ENCODE assay signal across 8 cellular contexts in genomic region chr19:41225238-41226052, GRCh38. TPM values are rescaled to one million over a fixed set of nuclear protein-coding genes. Genes with fewer than 3 reads are reported as not detected.
DNase-seq lines count a peak whose midpoint lies in the region; ATAC-seq and TF ChIP-seq lines count a peak whose summit lies in the region.

No MANE protein-coding gene starts in this region.

- H3K4me3 ChIP-seq in WI38 (ENCODE audit: low read depth, low read length) (peak overlapping the region; percentile 48), lower lobe of right lung (peak overlapping the region; percentile 59)

- peaks cover 34% of the 10 kb centered on the region for H3K4me1 Mint-ChIP-seq in dendritic cell treated with granulocyte-macrophage colony-stimulating factor and Interleukin-4, amounts not matched to agents 40 ng/mL and 50 ng/mL, for 4 days (ENCODE audit: low read depth)

- H3K4me1 ChIP-seq in lower lobe of right lung, result peaks cover 19% of the 10 kb centered on the region

- no peaks in the 10 kb centered on the region for H3K9me3 Mint-ChIP-seq in dendritic cell treated with granulocyte-macrophage colony-stimulating factor and Interleukin-4, amounts not matched to agents 40 ng/mL and 50 ng/mL, for 4 days

- peak; percentile 98 for DNase-seq in H4 (ENCODE audit: low spot score)
- DNase-seq in lower lobe of right lung, result no peak
- DNase-seq in stimulated activated CD8-positive, alpha-beta memory T cell treated with anti-CD3 and anti-CD28 coated beads, Interleukin-12 subunit alpha, Interleukin-12 subunit beta, amount 100 ng/mL, for 4 hours (ENCODE audit: low read depth), result peak; percentile 29
- no peak for DNase-seq in NCI-H146 treated with DMSO at 0.1 percent for 48 hours (lab: John Stamatoyannopoulos, UW; ENCODE audit: unreplicated experiment)
- DNase-seq in NCI-H1694 (lab: John Stamatoyannopoulos, UW), result no peak

- H3K27ac Mint-ChIP-seq in dendritic cell treated with granulocyte-macrophage colony-stimulating factor and Interleukin-4, amounts not matched to agents 40 ng/mL and 50 ng/mL, for 4 days, result peak overlapping the region; percentile 31

- peak overlapping the region; percentile 73 for H3K27ac ChIP-seq in lower lobe of right lung

- H3K27me3 ChIP-seq in lower lobe of right lung (ENCODE audit: low read depth), result peaks cover 19% of the 10 kb centered on the region

- TF ChIP-seq CTCF in WI38 (IDR thresholded peaks at IDR 0.05; ENCODE audit: low read depth, low read length) (no peak), lower lobe of right lung (IDR thresholded peaks at IDR 0.05) (no peak)

- no peaks in the 10 kb centered on the region for H3K36me3 ChIP-seq in lower lobe of right lung

- ATAC-seq in lower lobe of right lung, result peak; percentile 62 to 69
- ATAC-seq in HG03378 (IDR thresholded peaks at IDR 0.05; ENCODE audit: unreplicated experiment), result no peak

- peaks cover 68% of the 10 kb centered on the region for H3K27me3 Mint-ChIP-seq in dendritic cell treated with granulocyte-macrophage colony-stimulating factor and Interleukin-4, amounts not matched to agents 40 ng/mL and 50 ng/mL, for 4 days

- no peaks in the 10 kb centered on the region for H3K9me3 ChIP-seq in lower lobe of right lung

- intact Hi-C loops in dendritic cell treated with granulocyte-macrophage colony-stimulating factor and Interleukin-4, amounts not matched to agents 40 ng/mL and 50 ng/mL, for 4 days (cut with micrococcal nuclease), result no loop called here
- intact Hi-C loops in lower lobe of right lung (cut with DNase I), result no loop called here

- H3K4me3 Mint-ChIP-seq in dendritic cell treated with granulocyte-macrophage colony-stimulating factor and Interleukin-4, amounts not matched to agents 40 ng/mL and 50 ng/mL, for 4 days, result peak overlapping the region; percentile 66

- H3K36me3 Mint-ChIP-seq in dendritic cell treated with granulocyte-macrophage colony-stimulating factor and Interleukin-4, amounts not matched to agents 40 ng/mL and 50 ng/mL, for 4 days (ENCODE audit: low read depth), result no peaks in the 10 kb centered on the region

RNA-seq across cellular contexts. Expression of gene AXL, which starts 6.4 kb away (rescaled TPM):
- 97.8 and 105 TPM in 2 replicates for total RNA-seq in H4 (2014; rRNA removed; shearing (Covaris generic))
- 92.7 TPM for total RNA-seq in lower lobe of right lung

RNA-seq across cellular contexts. Expression of gene CYP2S1, which starts 32.4 kb away (rescaled TPM):
- total RNA-seq in H4 (2014; rRNA removed; shearing (Covaris generic)), result 3.0 and 4.1 TPM in 2 replicates
- total RNA-seq in lower lobe of right lung, result 11.0 TPM

RNA-seq across cellular contexts. Expression of gene HNRNPUL1, which starts 38.7 kb away (rescaled TPM):
- 70.9 and 82.4 TPM in 2 replicates for total RNA-seq in H4 (2014; rRNA removed; shearing (Covaris generic))
- 191 TPM for total RNA-seq in lower lobe of right lung

Comparison
In these comparisons a context has a peak if more than half of its experiments do, and no peak if none do; other contexts are left out.
1. DNase-seq: peak in H4 (single experiment) and stimulated activated CD8-positive, alpha-beta memory T cell treated with anti-CD3 and anti-CD28 coated beads, Interleukin-12 subunit alpha, Interleukin-12 subunit beta, amount 100 ng/mL, for 4 hours (single experiment); none in lower lobe of right lung (single experiment), NCI-H146 treated with DMSO at 0.1 percent for 48 hours (single experiment) and NCI-H1694 (single experiment).